ENCODE assay signal across 18 cellular contexts in the genomic region with DNA sequence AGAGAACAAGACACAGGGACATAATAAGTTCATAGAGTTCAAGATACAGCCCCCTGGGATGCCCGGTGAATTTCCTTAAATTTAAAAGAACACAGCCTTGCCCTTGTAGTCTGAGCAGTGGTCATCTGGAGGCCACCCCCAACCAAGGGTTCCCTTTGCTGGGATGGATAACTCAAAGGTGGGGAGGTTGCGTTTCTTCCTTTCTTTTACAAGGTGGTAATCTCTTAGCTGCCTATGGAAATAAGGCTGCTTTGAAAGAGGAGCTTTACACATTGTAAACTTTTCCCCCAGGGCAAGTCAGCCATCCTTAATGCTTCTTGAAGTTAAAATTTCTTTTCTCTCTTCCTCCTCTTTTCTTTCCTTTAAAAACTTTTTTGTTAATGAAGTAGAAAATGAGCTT.
DNase-seq lines count a peak whose midpoint lies in the region; ATAC-seq, FAIRE-seq and TF ChIP-seq lines count a peak whose summit lies in the region.
"Had no signal": no experiment of that assay in that cellular context is flagged by ENCODE, and none has a peak within 500 bp of the region (broad histone marks: within the 10 kb centered on the region; RNA-seq: fewer than 3 reads in every experiment).

No MANE protein-coding gene starts in this region.

- peak overlapping the region in 1 of 2 experiments; percentile 2; a peak in 2 of 4 replicates for H3K4me2 ChIP-seq in H1 (ENCODE audit: insufficient read depth in 1 of 2, low read depth in 2 of 2, low read length in 2 of 2)
- H3K4me2 ChIP-seq: A549, BLaER1 had no signal

- no peak overlapping the region for H3K18ac ChIP-seq in H1 (ENCODE audit: extremely low read depth, low read length)

- H4K8ac ChIP-seq in H1 (ENCODE audit: extremely low read depth, insufficient read depth, low read length), result no peak overlapping the region

- H3K36me3 ChIP-seq in HUES48 (ENCODE audit: control insufficient read depth, insufficient read depth, low read length) (no peaks in the 10 kb centered on the region), H1 (ENCODE audit: control insufficient read depth in 2 of 4, insufficient read depth in 4 of 4, low read length in 3 of 4) (no peaks in the 10 kb centered on the region; a peak in 1 of 8 replicates), iPS-20b (ENCODE audit: insufficient read depth, low read depth, low read length) (no peaks in the 10 kb centered on the region)
- H3K36me3 ChIP-seq: BLaER1 had no signal

- 31% methylated on average over 2 of the region's 2 CpGs; no CpG with 5 or more reads in 1 of the 2 experiments for WGBS in H1 (ENCODE audit: extremely low coverage in 1 of 2, insufficient coverage in 1 of 2, insufficient read length in 1 of 2, insufficient replicate concordance in 2 of 2, low coverage in 1 of 2, low lambda C conversion rate in 2 of 2, missing lambda C conversion rate in 1 of 2), 2 experiments

- H3K4me3 ChIP-seq in HUES48 (ENCODE audit: low read depth, low read length) (peak overlapping the region; percentile 42; the same call in 1 of the 2 replicates), H1 (ENCODE audit: extremely low read depth in 1 of 4, insufficient read depth in 2 of 4, low read depth in 3 of 4, low read length in 4 of 4) (peak overlapping the region in 1 of 4 experiments; percentile 29; a peak in 1 of 8 replicates), iPS-20b (ENCODE audit: low read length) (0 out of 2 replicates have a peak overlapping the region, but pooled peaks have one; percentile 28)
- H3K4me3 ChIP-seq: A549, BLaER1, GM12878 had no signal

- DNase-seq in ELF-1 (ENCODE audit: low read depth, low spot score) (peak; percentile 68), H1 (ENCODE audit: low read depth in 1 of 2, low spot score in 2 of 2) (no peak), NCI-H226 (no peak), NCI-H69 (lab: John Stamatoyannopoulos, UW) (no peak)
- DNase-seq: Calu3; CD8-positive, alpha-beta T cell; DMS79 treated with DMSO at 0.1 percent for 48 hours; KBM-7 had no signal

- no peak overlapping the region for H3K14ac ChIP-seq in H1 (ENCODE audit: insufficient read length)

- no peak overlapping the region for H2AFZ ChIP-seq in H1 (ENCODE audit: low read length)

- H3K79me1 ChIP-seq in H1 (ENCODE audit: low read depth, low read length), result no peaks in the 10 kb centered on the region

- CTCF ChIA-PET in H1 (lab: Charles Lee; ENCODE audit: partially characterized antibody), result interaction anchor here (1.0 kb wide), 1 partner anchor 208 kb away, joined by 3 read pairs; no protein-coding TSS in a partner anchor

- FAIRE-seq in H1 (lab: Jason Lieb, UNC), result peak; percentile 66
- FAIRE-seq: A549, GM12878, H54, HepG2 had no signal

- no peak for ATAC-seq in HG03175 (IDR thresholded peaks at IDR 0.05; ENCODE audit: unreplicated experiment)
- no peak for ATAC-seq in GM19351 (IDR thresholded peaks at IDR 0.05; ENCODE audit: unreplicated experiment)
- ATAC-seq: A549; CD8-positive, alpha-beta T cell; GM12878; HepG2 had no signal

- no peak overlapping the region for H3K56ac ChIP-seq in H1 (replicated peaks; ENCODE audit: insufficient read length, low read depth, low read length)

- H3K4me1 ChIP-seq in HUES48 (ENCODE audit: control insufficient read depth, insufficient read depth, low read length) (peaks cover 18% of the 10 kb centered on the region), H1 (replicated peaks in 1 of 4; ENCODE audit: control insufficient read depth in 3 of 4, insufficient read depth in 4 of 4, low read length in 3 of 4) (peaks cover 0 to 6% (median 2%) of the 10 kb centered on the region in 4 experiments; a peak in 1 of 7 replicates), iPS-20b (ENCODE audit: insufficient read depth, low read length) (peaks cover 9% of the 10 kb centered on the region)
- H3K4me1 ChIP-seq: A549, BLaER1 had no signal

- no peaks in the 10 kb centered on the region for H3K79me2 ChIP-seq in H1 (ENCODE audit: control insufficient read depth in 1 of 2, insufficient read depth in 2 of 2, low read length in 2 of 2)

- no peak for TF ChIP-seq CTCF in H1 (IDR thresholded peaks at IDR 0.05; ENCODE audit: control extremely low read depth in 1 of 3, insufficient read depth in 1 of 3, low read depth in 1 of 3, low read length in 3 of 3)

- no peak overlapping the region for H2BK120ac ChIP-seq in H1 (replicated peaks; ENCODE audit: low read depth, low read length)

- H4K5ac ChIP-seq in H1 (ENCODE audit: insufficient read length, low read depth, low read length), result no peak overlapping the region

- no peak overlapping the region for H2BK12ac ChIP-seq in H1 (ENCODE audit: low read depth, low read length)

- H4K91ac ChIP-seq in H1 (replicated peaks; ENCODE audit: insufficient read length, low read length), result no peak overlapping the region

- no peak overlapping the region for H2BK5ac ChIP-seq in H1 (ENCODE audit: low read depth, low read length)

- H4K20me1 ChIP-seq in H1 (replicated peaks in 1 of 2; ENCODE audit: control insufficient read depth in 1 of 2, insufficient read depth in 2 of 2, low read length in 2 of 2), result peaks cover 0 to 2% of the 10 kb centered on the region in 2 experiments
- H4K20me1 ChIP-seq: BLaER1 had no signal

- no peak for TF ChIP-seq EP300 in H1 (IDR thresholded peaks at IDR 0.05; ENCODE audit: borderline replicate concordance in 1 of 2, low read depth in 2 of 2, low read length in 2 of 2)

- POLR2A ChIA-PET in H1 (lab: Charles Lee; ENCODE audit: partially characterized antibody), result interaction anchor here (0.9 kb wide), 1 partner anchor 35 kb away, joined by 3 read pairs; no protein-coding TSS in a partner anchor

- H3K23me2 ChIP-seq in H1 (ENCODE audit: low read depth, low read length), result peaks cover 8% of the 10 kb centered on the region

- no peak overlapping the region for H2AK5ac ChIP-seq in H1 (ENCODE audit: low read depth, low read length)

- H2BK20ac ChIP-seq in H1 (ENCODE audit: low read length), result no peak overlapping the region

- no peak for TF ChIP-seq POLR2A in H1 (IDR thresholded peaks at IDR 0.05; ENCODE audit: control extremely low read depth in 1 of 2, low read depth in 2 of 2, low read length in 2 of 2)

- no peak overlapping the region for H3K23ac ChIP-seq in H1 (ENCODE audit: insufficient read length)

- no peaks in the 10 kb centered on the region for H3K9me3 ChIP-seq in HUES48 (ENCODE audit: control insufficient read depth, insufficient read depth, low read length)
- no peaks in the 10 kb centered on the region for H3K9me3 ChIP-seq in H1 (ENCODE audit: insufficient read depth in 2 of 2, low read depth in 1 of 2, low read length in 1 of 2)
- H3K9me3 ChIP-seq in iPS-20b (ENCODE audit: insufficient read depth, low read depth, low read length), result no peaks in the 10 kb centered on the region
- H3K9me3 ChIP-seq: A549, BLaER1 had no signal

- H3K27ac ChIP-seq in HUES48 (ENCODE audit: low read depth, low read length), result peak overlapping the region; percentile 61
- H3K27ac ChIP-seq in H1 (ENCODE audit: low read depth, low read length), result no peak overlapping the region
- no peak overlapping the region for H3K27ac ChIP-seq in iPS-20b (ENCODE audit: low read length)
- H3K27ac ChIP-seq: 22Rv1, A549, BLaER1 had no signal

- no peak overlapping the region for H2BK15ac ChIP-seq in H1 (ENCODE audit: low read length)

- H3K9ac ChIP-seq in HUES48 (ENCODE audit: low read depth, low read length) (no peak overlapping the region), H1 (replicated peaks in 1 of 4; ENCODE audit: extremely low read depth in 1 of 4, low read depth in 3 of 4, low read length in 3 of 4) (no peak overlapping the region), iPS-20b (ENCODE audit: low read depth, low read length) (no peak overlapping the region)
- H3K9ac ChIP-seq: BLaER1 had no signal

- no peak overlapping the region for H3K4ac ChIP-seq in H1 (replicated peaks; ENCODE audit: insufficient read length, low read depth, low read length)

- no peak for TF ChIP-seq RAD21 in H1 (IDR thresholded peaks at IDR 0.05 in 1 of 2, conservative IDR thresholded peaks at IDR 0.05 in 1 of 2; ENCODE audit: low read depth in 2 of 2, low read length in 2 of 2)

- H3K27me3 ChIP-seq in HUES48 (ENCODE audit: control insufficient read depth, insufficient read depth, low read length) (no peaks in the 10 kb centered on the region), H1 (replicated peaks in 1 of 4; ENCODE audit: control insufficient read depth in 3 of 4, extremely low read depth in 1 of 4, insufficient read depth in 3 of 4, low read length in 3 of 4) (no peaks in the 10 kb centered on the region), iPS-20b (ENCODE audit: insufficient read depth, low read length) (no peaks in the 10 kb centered on the region)
- H3K27me3 ChIP-seq: BLaER1 had no signal

TF ChIP-seq in H1, 55 proteins besides CTCF, POLR2A, EP300 and RAD21:
- no peak for TF ChIP-seq TBP (IDR thresholded peaks at IDR 0.05; ENCODE audit: low read depth, low read length)
- no peak for TF ChIP-seq POLR2AphosphoS5 (IDR thresholded peaks at IDR 0.05; ENCODE audit: low read depth, low read length)
- no peak for TF ChIP-seq ZNF274 (IDR thresholded peaks at IDR 0.05; ENCODE audit: borderline replicate concordance, extremely low read depth, low read length)
- no peak for TF ChIP-seq MAFK (IDR thresholded peaks at IDR 0.05; ENCODE audit: low read depth, low read length)
- TF ChIP-seq, protein P1, sequence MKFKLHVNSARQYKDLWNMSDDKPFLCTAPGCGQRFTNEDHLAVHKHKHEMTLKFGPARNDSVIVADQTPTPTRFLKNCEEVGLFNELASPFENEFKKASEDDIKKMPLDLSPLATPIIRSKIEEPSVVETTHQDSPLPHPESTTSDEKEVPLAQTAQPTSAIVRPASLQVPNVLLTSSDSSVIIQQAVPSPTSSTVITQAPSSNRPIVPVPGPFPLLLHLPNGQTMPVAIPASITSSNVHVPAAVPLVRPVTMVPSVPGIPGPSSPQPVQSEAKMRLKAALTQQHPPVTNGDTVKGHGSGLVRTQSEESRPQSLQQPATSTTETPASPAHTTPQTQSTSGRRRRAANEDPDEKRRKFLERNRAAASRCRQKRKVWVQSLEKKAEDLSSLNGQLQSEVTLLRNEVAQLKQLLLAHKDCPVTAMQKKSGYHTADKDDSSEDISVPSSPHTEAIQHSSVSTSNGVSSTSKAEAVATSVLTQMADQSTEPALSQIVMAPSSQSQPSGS (IDR thresholded peaks at IDR 0.05; ENCODE audit: low read length), result no peak
- TF ChIP-seq ASH2L (IDR thresholded peaks at IDR 0.05; ENCODE audit: low read length), result no peak
- no peak for TF ChIP-seq HDAC6 (IDR thresholded peaks at IDR 0.05; ENCODE audit: low read depth, low read length)
- TF ChIP-seq CBX8 (IDR thresholded peaks at IDR 0.05; ENCODE audit: borderline replicate concordance, low read depth, low read length), result no peak
- no peak for TF ChIP-seq NRF1 (IDR thresholded peaks at IDR 0.05; ENCODE audit: low read depth, low read length)
- no peak for TF ChIP-seq CEBPB (IDR thresholded peaks at IDR 0.05; ENCODE audit: low read depth, low read length)
- no peak for TF ChIP-seq RXRA (IDR thresholded peaks at IDR 0.05; ENCODE audit: insufficient read depth, low read depth, low read length)
- TF ChIP-seq BCL11A (IDR thresholded peaks at IDR 0.05; ENCODE audit: low read depth in 2 of 2, low read length in 2 of 2), result no peak
- TF ChIP-seq POU5F1 (IDR thresholded peaks at IDR 0.05; ENCODE audit: low read depth, low read length), result no peak
- TF ChIP-seq EZH2 (IDR thresholded peaks at IDR 0.05; ENCODE audit: low read depth, low read length, severe bottlenecking), result no peak
